8 cellular contexts compared by ENCODE assay signal in the genomic region with DNA sequence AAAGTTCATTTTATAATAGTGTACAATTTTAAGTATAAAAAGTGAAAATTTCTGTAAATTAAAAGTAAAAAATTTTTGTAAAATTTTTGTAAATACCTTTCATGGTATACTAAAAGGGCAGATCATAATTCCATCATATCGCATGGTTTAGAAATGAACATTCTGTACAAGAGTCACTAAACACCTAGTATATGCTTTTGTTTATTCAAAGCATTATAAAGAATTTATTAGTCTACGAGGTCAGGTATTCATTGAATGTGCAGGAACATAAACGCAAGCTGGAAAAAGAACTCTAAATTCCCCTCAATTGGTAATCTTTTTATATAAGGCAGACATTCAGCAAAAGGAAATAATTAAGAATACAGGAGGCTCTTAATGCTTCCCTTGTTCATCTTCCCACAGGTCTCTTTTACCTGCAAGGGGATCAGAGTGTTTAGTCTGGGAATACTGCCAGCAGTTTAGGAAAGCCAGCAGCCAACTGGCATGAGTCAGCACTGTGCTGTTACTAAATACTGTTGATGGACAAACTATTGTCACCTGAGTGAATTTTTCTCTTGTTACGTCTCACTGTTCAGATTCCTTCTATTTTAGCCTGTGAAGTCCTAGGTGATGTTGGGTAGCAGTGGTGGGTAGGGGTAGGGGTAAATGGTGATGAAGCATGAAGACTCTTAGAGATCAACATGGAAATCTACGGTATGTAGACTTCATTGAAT.
DNase-seq lines count a peak whose midpoint lies in the region; ATAC-seq, FAIRE-seq and TF ChIP-seq lines count a peak whose summit lies in the region.

No MANE protein-coding gene starts in this region.

- H3F3A ChIP-seq in PC-3 (ENCODE audit: low read length, unreplicated experiment): peaks cover 2% of the 10 kb centered on the region

- H3K9ac ChIP-seq in PC-3 (ENCODE audit: low read length): no peak overlapping the region

- peak overlapping the region; percentile 8; the same call in 1 of the 2 replicates for H3K4me2 ChIP-seq in PC-3 (ENCODE audit: low read length)

- BruUV-seq in PC-3 (replicated peaks; lab: Mats Ljungman, UMichigan): no TSS peak

- DNase-seq in PC-3 (peak; percentile 97), frontal cortex (ENCODE audit: low spot score in 2 of 2) (no peak), gastrocnemius medialis (peak; percentile 58 to 79)
- no peak for DNase-seq in activated naive CD4-positive, alpha-beta T cell treated with Interleukin-2 at 50 U/mL for 16 hours

- no peaks in the 10 kb centered on the region for H3K9me3 ChIP-seq in HEK293 (ENCODE audit: control insufficient read depth, insufficient read depth, low read depth, low read length)
- no peaks in the 10 kb centered on the region for H3K9me3 ChIP-seq in PC-3 (ENCODE audit: low read length)
- H3K9me3 ChIP-seq in gastrocnemius medialis: no peaks in the 10 kb centered on the region

- ATAC-seq in PC-3 (peak; percentile 96), gastrocnemius medialis (peak; percentile 95 to 98), GM19035 (IDR thresholded peaks at IDR 0.05; ENCODE audit: unreplicated experiment) (no peak), GM19397 (IDR thresholded peaks at IDR 0.05; ENCODE audit: unreplicated experiment) (no peak), GM18868 (IDR thresholded peaks at IDR 0.05; ENCODE audit: unreplicated experiment) (no peak)

- CTCF ChIA-PET in HEK293 (lab: Yijun Ruan, JAX) (interaction anchor here (0.6 kb wide), 1 partner anchor 20 kb away, joined by 5 read pairs; no protein-coding TSS in a partner anchor), PC-3 (lab: Charles Lee) (no interaction called here)

- H3K4me1 ChIP-seq in HEK293 (ENCODE audit: control insufficient read depth, insufficient read depth, low read length) (no peaks in the 10 kb centered on the region), PC-3 (ENCODE audit: insufficient read depth, low read length) (peaks cover 17% of the 10 kb centered on the region), gastrocnemius medialis (peaks cover 12 to 32% of the 10 kb centered on the region in 2 donors)

- H3K27ac ChIP-seq in HEK293 (ENCODE audit: extremely low read depth, low read depth, low read length) (no peak overlapping the region), PC-3 (ENCODE audit: low read length) (peak overlapping the region; percentile 23), gastrocnemius medialis (peak overlapping the region; percentile 53 to 76 (median 62))

- no peak for TF ChIP-seq POLR2A in gastrocnemius medialis (IDR thresholded peaks at IDR 0.05)

- no peaks in the 10 kb centered on the region for H3K9me2 ChIP-seq in PC-3 (replicated peaks; ENCODE audit: low read length)

- TF ChIP-seq CTCF in HEK293 (tag by site-specific recombination; IDR thresholded peaks at IDR 0.05) (no peak), PC-3 (conservative IDR thresholded peaks at IDR 0.05; ENCODE audit: low read depth, low read length) (no peak), gastrocnemius medialis (IDR thresholded peaks at IDR 0.05 in 4 of 5, conservative IDR thresholded peaks at IDR 0.05 in 1 of 5) (no peak)

- H3K4me3 ChIP-seq in HEK293 (ENCODE audit: low read depth, low read length): no peak overlapping the region
- H3K4me3 ChIP-seq in PC-3 (ENCODE audit: low read length): no peak overlapping the region
- H3K4me3 ChIP-seq in gastrocnemius medialis: no peak overlapping the region

- H4K20me1 ChIP-seq in PC-3 (ENCODE audit: low read length): 0 out of 2 replicates have a peak, but pooled peaks cover 7% of the 10 kb centered on the region

- peaks cover 17% of the 10 kb centered on the region for H3K79me2 ChIP-seq in PC-3 (ENCODE audit: low read length)

- intact Hi-C loops in PC-3 (cut with micrococcal nuclease): no loop called here
- intact Hi-C loops in gastrocnemius medialis (cut with DNase I; ENCODE audit: low total_unique reads): loop anchor here (5.0 kb wide), 1 partner anchor 134 kb away; no protein-coding TSS in a partner anchor

- H2AFZ ChIP-seq in PC-3 (ENCODE audit: low read length): no peak overlapping the region

- FAIRE-seq in frontal cortex (lab: Jason Lieb, UNC): peak; percentile 42

- H3K36me3 ChIP-seq in HEK293 (ENCODE audit: control insufficient read depth in 2 of 2, insufficient read depth in 1 of 2, low read length in 2 of 2) (peaks cover 0 to 86% of the 10 kb centered on the region in 2 experiments), PC-3 (ENCODE audit: low read depth, low read length) (peaks cover 51% of the 10 kb centered on the region), gastrocnemius medialis (peaks cover 0 to 42% of the 10 kb centered on the region in 2 donors)

- H3K27me3 ChIP-seq in PC-3 (ENCODE audit: low read length) (no peaks in the 10 kb centered on the region), gastrocnemius medialis (no peaks in the 10 kb centered on the region)

- in situ Hi-C loops in gastrocnemius medialis (cut with MboI; ENCODE audit: low sequenced_read_pairs in 4 of 4): no loop called here

- POLR2A ChIA-PET in HEK293 (lab: Yijun Ruan, JAX): no interaction called here
- POLR2A ChIA-PET in PC-3 (lab: Charles Lee; ENCODE audit: unreplicated experiment): interaction anchor here (0.9 kb wide), 1 partner anchor 70 kb away, joined by 4 read pairs; no protein-coding TSS in a partner anchor

TF ChIP-seq in HEK293, 187 proteins besides CTCF, POLR2A, EP300 and RAD21:
- TF ChIP-seq ZNF23 (tag by site-specific recombination; IDR thresholded peaks at IDR 0.05; ENCODE audit: borderline replicate concordance) (no peak), PRDM1 (tag by site-specific recombination; IDR thresholded peaks at IDR 0.05) (0 out of 2 replicates have a peak, but pooled peaks have one; percentile 27), ZNF366 (tag by site-specific recombination; conservative IDR thresholded peaks at IDR 0.05) (peak; percentile 75)
TF ChIP-seq in HEK293: peak in this region for 2.

Comparison
In these comparisons a context has a peak if more than half of its experiments do, and no peak if none do; other contexts are left out.
1. ATAC-seq: peak in PC-3 (single experiment) and gastrocnemius medialis (2 of 2); none in GM19035 (single experiment), GM19397 (single experiment) and GM18868 (single experiment).
2. DNase-seq: peak in PC-3 (single experiment) and gastrocnemius medialis (2 of 2); none in frontal cortex (0 of 2) and activated naive CD4-positive, alpha-beta T cell treated with Interleukin-2 at 50 U/mL for 16 hours (single experiment).